In genomic region chr13:98754468-98754867, GRCh38 we compare ENCODE assay signal across 4 cellular contexts. TPM values are rescaled to one million over a fixed set of nuclear protein-coding genes. Genes with fewer than 3 reads are reported as not detected.
"Had no signal": no experiment of that assay in that cellular context is flagged by ENCODE, and none has a peak within 500 bp of the region (broad histone marks: within the 10 kb centered on the region; RNA-seq: fewer than 3 reads in every experiment).

No MANE protein-coding gene starts in this region.

RNA-seq across cellular contexts. Expression of gene SLC15A1, which starts 2.0 kb away (rescaled TPM):
- total RNA-seq: HT-29, HT1080, IMR-90 had no signal
- polyA plus RNA-seq: IgD-negative memory B cell, IMR-90 had no signal
